In the genomic region with DNA sequence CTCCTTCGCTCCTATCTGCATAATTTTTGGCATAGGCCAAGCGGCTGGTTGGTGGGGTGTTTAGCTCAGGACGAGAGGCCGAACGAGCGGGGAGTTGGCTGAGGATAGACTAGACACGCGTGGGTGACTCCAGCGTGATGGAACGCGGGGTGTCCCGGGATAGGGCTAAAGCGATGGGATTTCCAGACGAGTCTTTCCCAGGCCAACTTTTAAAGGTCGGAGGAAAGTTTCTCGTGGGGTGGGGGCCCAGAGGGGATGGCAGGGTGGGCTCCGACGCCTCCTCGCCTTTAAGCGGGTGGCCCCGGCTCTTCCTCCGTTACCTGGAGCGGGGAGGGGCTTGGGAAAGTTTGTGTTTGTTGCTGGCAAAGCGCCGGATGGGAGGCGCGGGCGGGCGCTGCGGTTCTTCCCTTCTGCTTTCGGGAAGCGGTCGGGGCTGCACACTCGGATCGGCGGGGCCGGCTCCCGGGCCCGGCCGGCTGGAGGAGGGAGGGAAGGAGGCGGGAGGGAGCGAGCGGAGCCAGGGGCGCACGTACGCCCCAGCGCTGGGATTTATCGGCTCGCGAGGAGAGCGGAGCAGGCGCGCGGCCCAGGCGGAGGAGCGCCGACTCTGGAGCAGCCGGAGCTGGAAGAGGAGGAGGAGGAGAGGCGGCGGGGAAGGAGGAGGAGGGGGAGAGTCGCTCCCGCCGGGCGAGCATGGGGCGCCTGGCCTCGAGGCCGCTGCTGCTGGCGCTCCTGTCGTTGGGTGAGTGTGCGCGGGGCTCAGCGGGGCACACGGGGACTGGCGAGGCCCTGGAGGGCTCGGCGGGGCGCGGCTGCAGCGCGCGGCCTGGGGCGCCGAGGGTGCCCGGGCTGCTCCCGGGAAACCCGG, we compare ENCODE assay signal across 8 cellular contexts. TPM values are rescaled to one million over a fixed set of nuclear protein-coding genes. Genes with fewer than 3 reads are reported as not detected.
DNase-seq lines count a peak whose midpoint lies in the region; TF ChIP-seq lines count a peak whose summit lies in the region.

PTGFRN (plus strand) TSS at position 406 of the 868 bp plus-strand sequence; CDS start at position 694, 288 bp downstream.

- peak within 1 kb of the TSS; percentile 87 for H3K4me3 Mint-ChIP-seq in activated naive CD4-positive, alpha-beta T cell treated with anti-CD3 and anti-CD28 coated beads, Interleukin-2, amount 50 U/mL, for 24 hours
- H3K4me3 Mint-ChIP-seq in neural progenitor cell: peak within 1 kb of the TSS; percentile 94

- peaks cover 44% of the 10 kb centered on the region for H3K79me2 ChIP-seq in neural progenitor cell (ENCODE audit: low read depth)

- WGBS in urinary bladder: 2% methylated on average over 86 of the region's 86 CpGs

- H3F3A ChIP-seq in neural progenitor cell (ENCODE audit: low read depth): peaks cover 10% of the 10 kb centered on the region

- no peak within 1 kb of the TSS for H3K27ac ChIP-seq in neural progenitor cell
- peak within 1 kb of the TSS; percentile 72 for H3K27ac ChIP-seq in urinary bladder (ENCODE audit: low read depth)

- H3K4me3 ChIP-seq in neural progenitor cell (peak within 1 kb of the TSS; percentile 84), urinary bladder (ENCODE audit: low read depth, low read length) (peak within 1 kb of the TSS; percentile 87)

- H3K9me3 ChIP-seq in neural progenitor cell (ENCODE audit: low read depth): no peaks in the 10 kb centered on the region

- H3K27me3 Mint-ChIP-seq in activated naive CD4-positive, alpha-beta T cell treated with anti-CD3 and anti-CD28 coated beads, Interleukin-2, amount 50 U/mL, for 24 hours: peaks cover 1% of the 10 kb centered on the region
- H3K27me3 Mint-ChIP-seq in neural progenitor cell (ENCODE audit: insufficient read depth, low read depth): peaks cover 2% of the 10 kb centered on the region

- no peaks in the 10 kb centered on the region for H3K36me3 Mint-ChIP-seq in activated naive CD4-positive, alpha-beta T cell treated with anti-CD3 and anti-CD28 coated beads, Interleukin-2, amount 50 U/mL, for 24 hours
- no peaks in the 10 kb centered on the region for H3K36me3 Mint-ChIP-seq in neural progenitor cell

- H3K4me1 ChIP-seq in neural progenitor cell (peaks cover 34% of the 10 kb centered on the region), urinary bladder (ENCODE audit: insufficient read depth) (no peaks in the 10 kb centered on the region)

- no peak for TF ChIP-seq CTCF in neural progenitor cell (IDR thresholded peaks at IDR 0.05)

- peak within 1 kb of the TSS; percentile 83 for H3K27ac Mint-ChIP-seq in activated naive CD4-positive, alpha-beta T cell treated with anti-CD3 and anti-CD28 coated beads, Interleukin-2, amount 50 U/mL, for 24 hours
- peak within 1 kb of the TSS; percentile 97 for H3K27ac Mint-ChIP-seq in neural progenitor cell

- peaks cover 7% of the 10 kb centered on the region for H3K4me1 Mint-ChIP-seq in activated naive CD4-positive, alpha-beta T cell treated with anti-CD3 and anti-CD28 coated beads, Interleukin-2, amount 50 U/mL, for 24 hours
- peaks cover 9% of the 10 kb centered on the region for H3K4me1 Mint-ChIP-seq in neural progenitor cell

- DNase-seq in NCI-H82 (lab: John Stamatoyannopoulos, UW): peak; percentile 89
- DNase-seq in NCI-H82 treated with DMSO at 0.1 percent for 48 hours (lab: John Stamatoyannopoulos, UW; ENCODE audit: unreplicated experiment): no peak
- peak; percentile 11 for DNase-seq in NCI-H748 treated with DMSO at 0.1 percent for 48 hours (lab: John Stamatoyannopoulos, UW)
- no peak for DNase-seq in glomerular endothelial cell (ENCODE audit: extremely low read depth, low read depth, low spot score)
- DNase-seq in neural progenitor cell (ENCODE audit: low spot score): peak; percentile 91
- no peak for DNase-seq in OCI-M2 (lab: John Stamatoyannopoulos, UW; ENCODE audit: unreplicated experiment)

- H3K9me3 Mint-ChIP-seq in activated naive CD4-positive, alpha-beta T cell treated with anti-CD3 and anti-CD28 coated beads, Interleukin-2, amount 50 U/mL, for 24 hours: no peaks in the 10 kb centered on the region
- H3K9me3 Mint-ChIP-seq in neural progenitor cell: no peaks in the 10 kb centered on the region

- H3K36me3 ChIP-seq in neural progenitor cell (no peaks in the 10 kb centered on the region), urinary bladder (ENCODE audit: insufficient read depth) (no peaks in the 10 kb centered on the region)

- peak within 1 kb of the TSS; percentile 56 for H3K9ac ChIP-seq in neural progenitor cell

- H3K27me3 ChIP-seq in neural progenitor cell: peaks cover 4% of the 10 kb centered on the region

- peak within 1 kb of the TSS; percentile 80 for H2AFZ ChIP-seq in neural progenitor cell (replicated peaks)

- peaks cover 35% of the 10 kb centered on the region for H4K20me1 ChIP-seq in neural progenitor cell (ENCODE audit: low read depth)

- H3K4me2 ChIP-seq in neural progenitor cell: peak within 1 kb of the TSS; percentile 95

RNA-seq across cellular contexts. Expression of gene PTGFRN, which starts in this region (rescaled TPM):
- total RNA-seq in glomerular endothelial cell: 86.9 and 92.3 TPM in 2 replicates
- 41.5 and 53.2 TPM in 2 replicates for total RNA-seq in neural progenitor cell (ENCODE audit: low replicate concordance)
- 85.9 TPM for total RNA-seq in urinary bladder
- polyA plus RNA-seq in urinary bladder: 41.5 TPM

Comparison
In these comparisons a context has a peak if more than half of its experiments do, and no peak if none do; other contexts are left out.
1. DNase-seq: peak in NCI-H82 (single experiment), NCI-H748 treated with DMSO at 0.1 percent for 48 hours (single experiment) and neural progenitor cell (single experiment); none in NCI-H82 treated with DMSO at 0.1 percent for 48 hours (single experiment), glomerular endothelial cell (single experiment) and OCI-M2 (single experiment).